ENCODE assay signal across 1 cellular context in the genomic region with DNA sequence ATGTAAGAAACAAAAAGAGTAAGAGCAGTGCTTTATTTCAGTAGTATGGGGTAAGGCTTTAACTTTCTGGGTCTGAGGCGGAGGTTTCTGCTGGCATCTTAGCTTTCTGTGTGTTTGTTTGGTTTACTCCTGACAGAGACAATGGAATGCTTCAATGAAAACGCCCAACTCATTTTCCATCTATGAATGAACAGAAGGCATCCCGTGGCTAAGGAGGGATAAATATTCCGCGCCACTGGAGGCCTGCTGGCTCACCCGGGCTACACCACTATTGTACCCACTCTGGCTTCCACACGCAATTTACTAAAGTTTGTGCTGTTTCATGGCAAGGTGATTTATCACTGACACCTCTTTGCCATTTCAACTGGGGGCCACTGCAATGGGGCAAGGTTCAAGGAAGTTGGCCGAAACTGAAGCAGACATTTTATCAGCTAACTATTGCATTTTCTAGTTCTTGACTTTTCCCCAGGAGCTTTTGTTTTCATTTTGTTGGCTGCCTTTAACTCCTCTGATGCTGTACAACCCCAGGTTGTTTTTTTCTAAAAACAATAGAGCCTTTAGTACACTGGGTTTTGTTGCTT.
TF ChIP-seq lines count a peak whose summit lies in the region.

No MANE protein-coding gene starts in this region.

TF ChIP-seq in HepG2, 621 proteins besides CTCF, POLR2A, EP300 and RAD21:
- peak; percentile 83; the same call in 1 of the 2 replicates for TF ChIP-seq ZNF160 (CRISPR knock-in tag; IDR thresholded peaks at IDR 0.05)
- TF ChIP-seq, protein P1, sequence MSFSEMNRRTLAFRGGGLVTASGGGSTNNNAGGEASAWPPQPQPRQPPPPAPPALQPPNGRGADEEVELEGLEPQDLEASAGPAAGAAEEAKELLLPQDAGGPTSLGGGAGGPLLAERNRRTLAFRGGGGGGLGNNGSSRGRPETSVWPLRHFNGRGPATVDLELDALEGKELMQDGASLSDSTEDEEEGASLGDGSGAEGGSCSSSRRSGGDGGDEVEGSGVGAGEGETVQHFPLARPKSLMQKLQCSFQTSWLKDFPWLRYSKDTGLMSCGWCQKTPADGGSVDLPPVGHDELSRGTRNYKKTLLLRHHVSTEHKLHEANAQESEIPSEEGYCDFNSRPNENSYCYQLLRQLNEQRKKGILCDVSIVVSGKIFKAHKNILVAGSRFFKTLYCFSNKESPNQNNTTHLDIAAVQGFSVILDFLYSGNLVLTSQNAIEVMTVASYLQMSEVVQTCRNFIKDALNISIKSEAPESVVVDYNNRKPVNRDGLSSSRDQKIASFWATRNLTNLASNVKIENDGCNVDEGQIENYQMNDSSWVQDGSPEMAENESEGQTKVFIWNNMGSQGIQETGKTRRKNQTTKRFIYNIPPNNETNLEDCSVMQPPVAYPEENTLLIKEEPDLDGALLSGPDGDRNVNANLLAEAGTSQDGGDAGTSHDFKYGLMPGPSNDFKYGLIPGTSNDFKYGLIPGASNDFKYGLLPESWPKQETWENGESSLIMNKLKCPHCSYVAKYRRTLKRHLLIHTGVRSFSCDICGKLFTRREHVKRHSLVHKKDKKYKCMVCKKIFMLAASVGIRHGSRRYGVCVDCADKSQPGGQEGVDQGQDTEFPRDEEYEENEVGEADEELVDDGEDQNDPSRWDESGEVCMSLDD (CRISPR knock-in tag; IDR thresholded peaks at IDR 0.05; ENCODE audit: borderline replicate concordance) = no peak
- 0 out of 2 replicates have a peak, but pooled peaks have one; percentile 14 for TF ChIP-seq HNF4A (CRISPR knock-in tag; IDR thresholded peaks at IDR 0.05)
- TF ChIP-seq, protein P2, sequence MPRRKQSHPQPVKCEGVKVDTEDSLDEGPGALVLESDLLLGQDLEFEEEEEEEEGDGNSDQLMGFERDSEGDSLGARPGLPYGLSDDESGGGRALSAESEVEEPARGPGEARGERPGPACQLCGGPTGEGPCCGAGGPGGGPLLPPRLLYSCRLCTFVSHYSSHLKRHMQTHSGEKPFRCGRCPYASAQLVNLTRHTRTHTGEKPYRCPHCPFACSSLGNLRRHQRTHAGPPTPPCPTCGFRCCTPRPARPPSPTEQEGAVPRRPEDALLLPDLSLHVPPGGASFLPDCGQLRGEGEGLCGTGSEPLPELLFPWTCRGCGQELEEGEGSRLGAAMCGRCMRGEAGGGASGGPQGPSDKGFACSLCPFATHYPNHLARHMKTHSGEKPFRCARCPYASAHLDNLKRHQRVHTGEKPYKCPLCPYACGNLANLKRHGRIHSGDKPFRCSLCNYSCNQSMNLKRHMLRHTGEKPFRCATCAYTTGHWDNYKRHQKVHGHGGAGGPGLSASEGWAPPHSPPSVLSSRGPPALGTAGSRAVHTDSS (CRISPR knock-in tag; conservative IDR thresholded peaks at IDR 0.05) = no peak
